16 cellular contexts compared by ENCODE assay signal in the genomic region with DNA sequence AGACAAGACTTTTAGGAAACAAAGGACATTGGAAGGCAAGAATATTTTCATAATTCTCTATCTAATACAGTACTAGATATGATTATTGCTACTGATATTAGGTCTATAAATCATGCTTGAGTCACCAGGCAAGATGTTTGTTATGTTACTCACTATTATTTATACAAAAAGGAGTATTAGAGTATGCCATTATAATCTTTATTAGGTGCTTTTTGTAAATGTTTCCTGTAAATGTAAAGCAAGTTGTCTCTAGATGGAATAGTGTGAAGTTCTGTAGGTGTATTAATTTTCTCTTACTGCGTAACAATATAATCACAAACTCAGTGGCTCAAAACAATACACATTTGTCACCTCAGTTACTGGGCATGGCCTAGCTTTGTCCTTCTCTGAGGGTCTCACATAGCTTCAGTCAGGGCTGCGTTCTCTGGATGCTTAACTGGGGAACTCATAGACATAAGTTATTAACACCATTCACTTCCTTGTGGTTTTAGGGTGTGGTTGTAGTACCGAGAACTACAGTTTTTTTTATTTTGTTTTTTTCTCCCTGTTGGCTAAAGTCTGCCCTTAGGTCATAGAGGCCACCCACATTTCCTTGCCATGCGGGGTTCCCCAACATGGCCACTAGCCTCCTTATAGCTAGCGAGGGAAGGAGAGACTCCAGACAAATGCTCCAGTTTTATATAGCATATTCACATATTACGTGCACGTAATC. TPM values are rescaled to one million over a fixed set of nuclear protein-coding genes. Genes with fewer than 3 reads are reported as not detected.
DNase-seq lines count a peak whose midpoint lies in the region; ATAC-seq and TF ChIP-seq lines count a peak whose summit lies in the region.
"Had no signal": no experiment of that assay in that cellular context is flagged by ENCODE, and none has a peak within 500 bp of the region (broad histone marks: within the 10 kb centered on the region; RNA-seq: fewer than 3 reads in every experiment).

No MANE protein-coding gene starts in this region.

- H3K9me3 Mint-ChIP-seq in activated naive CD8-positive, alpha-beta T cell treated with anti-CD3 and anti-CD28 coated beads, Interleukin-2, amount 10 ng/mL, durations not matched to agents 7 days and 5 days = no peaks in the 10 kb centered on the region
- H3K9me3 Mint-ChIP-seq in activated naive CD8-positive, alpha-beta T cell treated with anti-CD3 and anti-CD28 coated beads, Interleukin-2, amount 50 U/mL, for 24 hours = no peaks in the 10 kb centered on the region
- H3K9me3 Mint-ChIP-seq in dendritic cell treated with granulocyte-macrophage colony-stimulating factor and Interleukin-4, amounts not matched to agents 40 ng/mL and 50 ng/mL, for 4 days = no peaks in the 10 kb centered on the region
- H3K9me3 Mint-ChIP-seq in activated T-cell treated with anti-CD3 and anti-CD28 coated beads, Interleukin-2, amount 50 U/mL, for 4 hours = no peaks in the 10 kb centered on the region
- H3K9me3 Mint-ChIP-seq: activated naive CD4-positive, alpha-beta T cell treated with anti-CD3 and anti-CD28 coated beads for 36 hours; naive thymus-derived CD8-positive, alpha-beta T cell; stimulated activated effector memory CD8-positive, alpha-beta T cell treated with anti-CD3 and anti-CD28 coated beads, Interleukin-12 subunit alpha, Interleukin-12 subunit beta, amount 100 ng/mL, for 72 hours had no signal

- POLR2A ChIA-PET in activated naive CD8-positive, alpha-beta T cell treated with anti-CD3 and anti-CD28 coated beads, Interleukin-2, amount 10 ng/mL, durations not matched to agents 7 days and 5 days (lab: Charles Lee) = no interaction called here

- no peak for TF ChIP-seq POLR2A in stomach (IDR thresholded peaks at IDR 0.05)

- H3K4me1 ChIP-seq in stomach = peaks cover 0 to 35% (median 13%) of the 10 kb centered on the region in 4 donors
- H3K4me1 ChIP-seq: right atrium auricular region had no signal

- H3K4me3 ChIP-seq in stomach = no peak overlapping the region
- H3K4me3 ChIP-seq: right atrium auricular region had no signal

- no peaks in the 10 kb centered on the region for H3K36me3 ChIP-seq in stomach
- H3K36me3 ChIP-seq: right atrium auricular region had no signal

- no peak for TF ChIP-seq EP300 in stomach (IDR thresholded peaks at IDR 0.05)

- intact Hi-C loops in dendritic cell treated with granulocyte-macrophage colony-stimulating factor and Interleukin-4, amounts not matched to agents 40 ng/mL and 50 ng/mL, for 4 days (cut with micrococcal nuclease) = no loop called here
- intact Hi-C loops in stomach (cut with DNase I; ENCODE audit: low total_unique reads) = no loop called here

- ATAC-seq in activated naive CD8-positive, alpha-beta T cell treated with anti-CD3 and anti-CD28 coated beads, Interleukin-2, amount 10 ng/mL, durations not matched to agents 7 days and 5 days (ENCODE audit: low read depth) = no peak
- ATAC-seq in activated naive CD8-positive, alpha-beta T cell treated with anti-CD3 and anti-CD28 coated beads, Interleukin-2, amount 50 U/mL, for 24 hours = no peak
- ATAC-seq in activated T-cell treated with anti-CD3 and anti-CD28 coated beads, Interleukin-2, amount 50 U/mL, for 4 hours = no peak
- no peak for ATAC-seq in HG03565 (IDR thresholded peaks at IDR 0.05; ENCODE audit: unreplicated experiment)
- ATAC-seq: naive thymus-derived CD8-positive, alpha-beta T cell; stimulated activated effector memory CD8-positive, alpha-beta T cell treated with anti-CD3 and anti-CD28 coated beads, Interleukin-12 subunit alpha, Interleukin-12 subunit beta, amount 100 ng/mL, for 72 hours had no signal

- H3K36me3 Mint-ChIP-seq in activated naive CD8-positive, alpha-beta T cell treated with anti-CD3 and anti-CD28 coated beads, Interleukin-2, amount 10 ng/mL, durations not matched to agents 7 days and 5 days = no peaks in the 10 kb centered on the region
- H3K36me3 Mint-ChIP-seq in activated naive CD8-positive, alpha-beta T cell treated with anti-CD3 and anti-CD28 coated beads, Interleukin-2, amount 50 U/mL, for 24 hours (ENCODE audit: low read depth) = no peaks in the 10 kb centered on the region
- H3K36me3 Mint-ChIP-seq in dendritic cell treated with granulocyte-macrophage colony-stimulating factor and Interleukin-4, amounts not matched to agents 40 ng/mL and 50 ng/mL, for 4 days (ENCODE audit: low read depth) = no peaks in the 10 kb centered on the region
- no peaks in the 10 kb centered on the region for H3K36me3 Mint-ChIP-seq in activated T-cell treated with anti-CD3 and anti-CD28 coated beads, Interleukin-2, amount 50 U/mL, for 4 hours (ENCODE audit: insufficient read depth)
- H3K36me3 Mint-ChIP-seq: naive thymus-derived CD8-positive, alpha-beta T cell; stimulated activated effector memory CD8-positive, alpha-beta T cell treated with anti-CD3 and anti-CD28 coated beads, Interleukin-12 subunit alpha, Interleukin-12 subunit beta, amount 100 ng/mL, for 72 hours had no signal

- peaks cover 2% of the 10 kb centered on the region for H3K27me3 Mint-ChIP-seq in activated naive CD8-positive, alpha-beta T cell treated with anti-CD3 and anti-CD28 coated beads, Interleukin-2, amount 10 ng/mL, durations not matched to agents 7 days and 5 days
- no peaks in the 10 kb centered on the region for H3K27me3 Mint-ChIP-seq in activated naive CD8-positive, alpha-beta T cell treated with anti-CD3 and anti-CD28 coated beads, Interleukin-2, amount 50 U/mL, for 24 hours
- H3K27me3 Mint-ChIP-seq in dendritic cell treated with granulocyte-macrophage colony-stimulating factor and Interleukin-4, amounts not matched to agents 40 ng/mL and 50 ng/mL, for 4 days = no peaks in the 10 kb centered on the region
- H3K27me3 Mint-ChIP-seq in activated T-cell treated with anti-CD3 and anti-CD28 coated beads, Interleukin-2, amount 50 U/mL, for 4 hours (ENCODE audit: low read depth) = no peaks in the 10 kb centered on the region

- no peak for DNase-seq in activated naive CD8-positive, alpha-beta T cell treated with anti-CD3 and anti-CD28 coated beads, Interleukin-2, amount 10 ng/mL, durations not matched to agents 7 days and 5 days
- no peak for DNase-seq in activated naive CD8-positive, alpha-beta T cell treated with anti-CD3 and anti-CD28 coated beads, Interleukin-2, amount 50 U/mL, for 24 hours
- DNase-seq in NOMO-1 (lab: John Stamatoyannopoulos, UW; ENCODE audit: unreplicated experiment in 2 of 2) = peak; percentile 70 to 81
- no peak for DNase-seq in stomach
- no peak for DNase-seq in glomerular visceral epithelial cell (ENCODE audit: extremely low spot score)
- DNase-seq in activated T-cell treated with anti-CD3 and anti-CD28 coated beads, Interleukin-2, amount 50 U/mL, for 4 hours = no peak
- DNase-seq: activated CD4-positive, alpha-beta T cell treated with anti-CD3 and anti-CD28 coated beads, Interleukin-2, amount 50 U/mL, for 4 hours; activated naive CD4-positive, alpha-beta T cell treated with anti-CD3 and anti-CD28 coated beads for 36 hours; endodermal cell; naive thymus-derived CD8-positive, alpha-beta T cell; NCI-H2227 treated with DMSO at 0.1 percent for 48 hours; stimulated activated CD4-positive, alpha-beta T cell treated with anti-CD3 and anti-CD28 coated beads, Interleukin-4, amount 100 ng/mL, for 24 hours had no signal

- peak overlapping the region; percentile 17 to 79 (median 37) for H3K27ac ChIP-seq in stomach
- H3K27ac ChIP-seq: right atrium auricular region had no signal

- no peak overlapping the region for H3K27ac Mint-ChIP-seq in activated naive CD8-positive, alpha-beta T cell treated with anti-CD3 and anti-CD28 coated beads, Interleukin-2, amount 10 ng/mL, durations not matched to agents 7 days and 5 days
- H3K27ac Mint-ChIP-seq in activated naive CD8-positive, alpha-beta T cell treated with anti-CD3 and anti-CD28 coated beads, Interleukin-2, amount 50 U/mL, for 24 hours = no peak overlapping the region
- H3K27ac Mint-ChIP-seq in dendritic cell treated with granulocyte-macrophage colony-stimulating factor and Interleukin-4, amounts not matched to agents 40 ng/mL and 50 ng/mL, for 4 days = peak overlapping the region; percentile 66
- H3K27ac Mint-ChIP-seq: activated naive CD4-positive, alpha-beta T cell treated with anti-CD3 and anti-CD28 coated beads for 36 hours; endodermal cell; naive thymus-derived CD8-positive, alpha-beta T cell; stimulated activated effector memory CD8-positive, alpha-beta T cell treated with anti-CD3 and anti-CD28 coated beads, Interleukin-12 subunit alpha, Interleukin-12 subunit beta, amount 100 ng/mL, for 72 hours had no signal

- H3K4me1 Mint-ChIP-seq in activated naive CD8-positive, alpha-beta T cell treated with anti-CD3 and anti-CD28 coated beads, Interleukin-2, amount 10 ng/mL, durations not matched to agents 7 days and 5 days = peaks cover 12% of the 10 kb centered on the region
- H3K4me1 Mint-ChIP-seq in activated naive CD8-positive, alpha-beta T cell treated with anti-CD3 and anti-CD28 coated beads, Interleukin-2, amount 50 U/mL, for 24 hours = no peaks in the 10 kb centered on the region
- H3K4me1 Mint-ChIP-seq in dendritic cell treated with granulocyte-macrophage colony-stimulating factor and Interleukin-4, amounts not matched to agents 40 ng/mL and 50 ng/mL, for 4 days (ENCODE audit: low read depth) = peaks cover 25% of the 10 kb centered on the region
- peaks cover 8% of the 10 kb centered on the region for H3K4me1 Mint-ChIP-seq in activated T-cell treated with anti-CD3 and anti-CD28 coated beads, Interleukin-2, amount 50 U/mL, for 4 hours (ENCODE audit: low read depth)
- H3K4me1 Mint-ChIP-seq: endodermal cell; stimulated activated effector memory CD8-positive, alpha-beta T cell treated with anti-CD3 and anti-CD28 coated beads, Interleukin-12 subunit alpha, Interleukin-12 subunit beta, amount 100 ng/mL, for 72 hours had no signal

- no peaks in the 10 kb centered on the region for H3K27me3 ChIP-seq in stomach
- H3K27me3 ChIP-seq: right atrium auricular region had no signal

- H3K9me3 ChIP-seq in stomach = no peaks in the 10 kb centered on the region
- H3K9me3 ChIP-seq: right atrium auricular region had no signal

- 54 to 71% (median 58%) methylated on average over 7 of the region's 7 CpGs for WGBS in stomach, 5 donors

- peak overlapping the region; percentile 27 for H3K4me3 Mint-ChIP-seq in activated naive CD8-positive, alpha-beta T cell treated with anti-CD3 and anti-CD28 coated beads, Interleukin-2, amount 10 ng/mL, durations not matched to agents 7 days and 5 days
- no peak overlapping the region for H3K4me3 Mint-ChIP-seq in activated naive CD8-positive, alpha-beta T cell treated with anti-CD3 and anti-CD28 coated beads, Interleukin-2, amount 50 U/mL, for 24 hours
- H3K4me3 Mint-ChIP-seq in dendritic cell treated with granulocyte-macrophage colony-stimulating factor and Interleukin-4, amounts not matched to agents 40 ng/mL and 50 ng/mL, for 4 days = no peak overlapping the region
- H3K4me3 Mint-ChIP-seq in activated T-cell treated with anti-CD3 and anti-CD28 coated beads, Interleukin-2, amount 50 U/mL, for 4 hours = no peak overlapping the region
- H3K4me3 Mint-ChIP-seq: activated naive CD4-positive, alpha-beta T cell treated with anti-CD3 and anti-CD28 coated beads for 36 hours; endodermal cell; naive thymus-derived CD8-positive, alpha-beta T cell; stimulated activated effector memory CD8-positive, alpha-beta T cell treated with anti-CD3 and anti-CD28 coated beads, Interleukin-12 subunit alpha, Interleukin-12 subunit beta, amount 100 ng/mL, for 72 hours had no signal

- no peak for TF ChIP-seq CTCF in stomach (IDR thresholded peaks at IDR 0.05)

RNA-seq across cellular contexts. Expression of a gene that starts 20.3 kb away (rescaled TPM):
- total RNA-seq in activated naive CD8-positive, alpha-beta T cell treated with anti-CD3 and anti-CD28 coated beads, Interleukin-2, amount 10 ng/mL, durations not matched to agents 7 days and 5 days = 10 to 100 TPM; 11.4 to 12.5 TPM
- 100 to 1,000 TPM in 1 of 5 donors, 10 to 100 TPM in 4; 11.7 to 315 (median 28.7) TPM for total RNA-seq in stomach
- polyA plus RNA-seq in stomach = 10 to 100 TPM; 22.8 to 43.5 (median 33.3) TPM
- total RNA-seq in activated T-cell treated with anti-CD3 and anti-CD28 coated beads, Interleukin-2, amount 50 U/mL, for 4 hours = 10 to 100 TPM in 1 of 3 donors, 1 to 10 TPM in 2; 8.8 to 12.3 (median 9.0) TPM

Comparison
In these comparisons a context has a peak if more than half of its experiments do, and no peak if none do; other contexts are left out.
1. DNase-seq: peak in NOMO-1 (2 of 2); none in activated naive CD8-positive, alpha-beta T cell treated with anti-CD3 and anti-CD28 coated beads, Interleukin-2, amount 10 ng/mL, durations not matched to agents 7 days and 5 days (single experiment), activated naive CD8-positive, alpha-beta T cell treated with anti-CD3 and anti-CD28 coated beads, Interleukin-2, amount 50 U/mL, for 24 hours (single experiment), stomach (single experiment), glomerular visceral epithelial cell (single experiment) and activated T-cell treated with anti-CD3 and anti-CD28 coated beads, Interleukin-2, amount 50 U/mL, for 4 hours (single experiment).